In genomic region chr19:44903602-44904425, GRCh38 we compare ENCODE assay signal across 9 cellular contexts. TPM values are rescaled to one million over a fixed set of nuclear protein-coding genes. Genes with fewer than 3 reads are reported as not detected.
DNase-seq lines count a peak whose midpoint lies in the region; ATAC-seq, FAIRE-seq and TF ChIP-seq lines count a peak whose summit lies in the region.
"Had no signal": no experiment of that assay in that cellular context is flagged by ENCODE, and none has a peak within 500 bp of the region (broad histone marks: within the 10 kb centered on the region; RNA-seq: fewer than 3 reads in every experiment).

No MANE protein-coding gene starts in this region.

- no peak for TF ChIP-seq EP300 in Ishikawa (IDR thresholded peaks at IDR 0.05; ENCODE audit: borderline replicate concordance)

- DNase-seq in D721Med (ENCODE audit: insufficient read length, low spot score) (peak; percentile 82), SW 1271 (lab: John Stamatoyannopoulos, UW) (peak; percentile 29 to 42), cardiac septum (ENCODE audit: low spot score) (peak; percentile 88), putamen (ENCODE audit: low spot score) (peak; percentile 60)
- DNase-seq in activated naive CD8-positive, alpha-beta T cell treated with anti-CD3 and anti-CD28 coated beads for 36 hours = peak; percentile 76

- intact Hi-C loops in cardiac septum (cut with DNase I) = loop anchor here (1.0 to 5.0 kb wide), 2 partner anchors 50 to 433 kb away; no protein-coding TSS in a partner anchor

- no peaks in the 10 kb centered on the region for H3K9me3 Mint-ChIP-seq in activated naive CD8-positive, alpha-beta T cell treated with anti-CD3 and anti-CD28 coated beads for 36 hours

- TF ChIP-seq CTCF in D721Med (IDR thresholded peaks at IDR 0.05; ENCODE audit: insufficient read depth, missing control alignments) = peak; percentile 84

- H3K27ac Mint-ChIP-seq in activated naive CD8-positive, alpha-beta T cell treated with anti-CD3 and anti-CD28 coated beads for 36 hours = no peak overlapping the region

- no peak for ATAC-seq in GM19397 (IDR thresholded peaks at IDR 0.05; ENCODE audit: unreplicated experiment)
- no peak for ATAC-seq in GM21367 (IDR thresholded peaks at IDR 0.05; ENCODE audit: unreplicated experiment)

- FAIRE-seq in D721Med (lab: Jason Lieb, UNC) = no peak
- FAIRE-seq: TTC549 had no signal

- H3K36me3 Mint-ChIP-seq in activated naive CD8-positive, alpha-beta T cell treated with anti-CD3 and anti-CD28 coated beads for 36 hours = peaks cover 18% of the 10 kb centered on the region

- H3K4me3 Mint-ChIP-seq in activated naive CD8-positive, alpha-beta T cell treated with anti-CD3 and anti-CD28 coated beads for 36 hours = no peak overlapping the region

- H3K4me1 Mint-ChIP-seq in activated naive CD8-positive, alpha-beta T cell treated with anti-CD3 and anti-CD28 coated beads for 36 hours = peaks cover 12% of the 10 kb centered on the region

- H3K27me3 Mint-ChIP-seq in activated naive CD8-positive, alpha-beta T cell treated with anti-CD3 and anti-CD28 coated beads for 36 hours = peaks cover 36% of the 10 kb centered on the region

- peak; percentile 72 for TF ChIP-seq RAD21 in Ishikawa (IDR thresholded peaks at IDR 0.05; ENCODE audit: low read depth)

TF ChIP-seq in Ishikawa, 13 proteins besides CTCF, POLR2A, EP300 and RAD21:
- TF ChIP-seq FOXM1 (IDR thresholded peaks at IDR 0.05; ENCODE audit: borderline replicate concordance, low read depth) = no peak
- no peak for TF ChIP-seq NFIC (IDR thresholded peaks at IDR 0.05)

RNA-seq across cellular contexts. Expression of gene APOE, which starts 1.8 kb away (rescaled TPM):
- total RNA-seq in activated naive CD8-positive, alpha-beta T cell treated with anti-CD3 and anti-CD28 coated beads for 36 hours = under 1 TPM; 0.46 to 0.62 TPM
- 26.6 TPM for total RNA-seq in cardiac septum

RNA-seq across cellular contexts. Expression of gene APOC1, which starts 10.6 kb away (rescaled TPM):
- 1 to 10 TPM; 1.5 to 3.0 TPM for total RNA-seq in activated naive CD8-positive, alpha-beta T cell treated with anti-CD3 and anti-CD28 coated beads for 36 hours
- total RNA-seq in cardiac septum = 7.3 TPM

RNA-seq across cellular contexts. Expression of gene TOMM40, which starts 12.8 kb away (rescaled TPM):
- 100 to 1,000 TPM; 235 to 236 TPM for total RNA-seq in activated naive CD8-positive, alpha-beta T cell treated with anti-CD3 and anti-CD28 coated beads for 36 hours
- total RNA-seq in cardiac septum = 43.0 TPM

RNA-seq across cellular contexts. Expression of gene APOC4, which starts 38.2 kb away (rescaled TPM):
- total RNA-seq in activated naive CD8-positive, alpha-beta T cell treated with anti-CD3 and anti-CD28 coated beads for 36 hours = not detected
- total RNA-seq in cardiac septum = not detected

RNA-seq across cellular contexts. Expression of gene APOC2, which starts 42.0 kb away (rescaled TPM):
- total RNA-seq in activated naive CD8-positive, alpha-beta T cell treated with anti-CD3 and anti-CD28 coated beads for 36 hours = not detected
- not detected for total RNA-seq in cardiac septum

Comparison
In these comparisons a context has a peak if more than half of its experiments do, and no peak if none do; other contexts are left out.
1. DNase-seq: peak in every context shown above with its lines; median percentile 88 in cardiac septum; 82 in D721Med; 76 in activated naive CD8-positive, alpha-beta T cell treated with anti-CD3 and anti-CD28 coated beads for 36 hours; 60 in putamen; 36 in SW 1271.
2. RNA of gene APOE, which starts 1.8 kb away (total RNA-seq): 26.6 TPM in cardiac septum (single experiment); 0.46 to 0.62 TPM in activated naive CD8-positive, alpha-beta T cell treated with anti-CD3 and anti-CD28 coated beads for 36 hours; every median in the first group is over 10 times any median in the second.